17 cellular contexts compared by ENCODE assay signal in the genomic region with DNA sequence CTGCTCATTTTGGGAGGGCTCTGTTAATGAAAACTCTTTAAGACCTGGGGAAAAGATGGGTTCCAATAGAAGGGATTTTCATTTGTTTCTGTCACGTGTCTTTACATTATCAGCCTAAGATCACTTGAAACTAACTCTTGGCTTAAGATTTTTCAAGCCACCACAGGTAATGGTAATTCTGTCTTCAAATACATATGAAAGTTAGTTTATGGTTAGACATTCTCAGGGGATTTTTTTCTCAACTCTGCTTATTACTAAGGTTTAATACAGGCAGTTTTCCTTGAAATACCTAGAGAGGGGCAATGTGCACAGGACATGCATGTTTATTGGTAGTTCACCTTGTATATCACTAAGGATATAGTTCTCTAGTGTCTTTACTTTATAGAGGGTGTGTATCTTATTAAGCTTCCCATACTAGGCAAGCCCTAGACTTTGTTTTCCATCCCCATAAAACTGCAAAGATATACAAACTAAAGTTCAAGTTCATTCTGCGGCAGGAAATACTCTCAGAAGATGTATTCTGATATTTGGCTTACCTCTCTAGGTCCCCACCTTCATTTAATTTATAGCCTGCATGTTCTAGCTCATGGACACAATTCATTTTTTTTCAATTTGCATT. TPM values are rescaled to one million over a fixed set of nuclear protein-coding genes. Genes with fewer than 3 reads are reported as not detected.
DNase-seq lines count a peak whose midpoint lies in the region; ATAC-seq, FAIRE-seq and TF ChIP-seq lines count a peak whose summit lies in the region.
"Had no signal": no experiment of that assay in that cellular context is flagged by ENCODE, and none has a peak within 500 bp of the region (broad histone marks: within the 10 kb centered on the region; RNA-seq: fewer than 3 reads in every experiment).

No MANE protein-coding gene starts in this region.

- TF ChIP-seq CTCF in DOHH2 (IDR thresholded peaks at IDR 0.05; ENCODE audit: low read depth, low read length, poor library complexity, severe bottlenecking) (no peak), nephron (IDR thresholded peaks at IDR 0.05; ENCODE audit: unreplicated experiment in 3 of 3) (no peak), prostate gland (IDR thresholded peaks at IDR 0.05) (no peak), esophagus squamous epithelium (IDR thresholded peaks at IDR 0.05) (no peak)

- DNase-seq in prostate gland (ENCODE audit: low spot score) (no peak), HCEC 1CT (no peak), esophagus squamous epithelium (lab: John Stamatoyannopoulos, UW) (no peak)
- no peak for DNase-seq in activated naive CD4-positive, alpha-beta T cell treated with anti-CD3 and anti-CD28 coated beads, Interleukin-2, amount 50 U/mL, for 72 hours (ENCODE audit: low spot score in 2 of 2)
- DNase-seq: Caco-2, NCI-H1092 treated with DMSO at 0.1 percent for 48 hours, NCI-H1694 treated with DMSO at 0.1 percent for 48 hours, PC-9, T-cell had no signal

- H3K27ac ChIP-seq in DOHH2 (ENCODE audit: low read depth, low read length) = no peak overlapping the region
- no peak overlapping the region for H3K27ac ChIP-seq in prostate gland
- no peak overlapping the region for H3K27ac ChIP-seq in esophagus squamous epithelium
- H3K27ac ChIP-seq: PC-9, SK-N-MC had no signal

- H3K9me3 ChIP-seq in DOHH2 (ENCODE audit: control insufficient read depth, insufficient read depth, low read length) = no peaks in the 10 kb centered on the region
- H3K9me3 ChIP-seq in prostate gland = no peaks in the 10 kb centered on the region
- H3K9me3 ChIP-seq in esophagus squamous epithelium = no peaks in the 10 kb centered on the region
- H3K9me3 ChIP-seq: Caco-2 had no signal

- intact Hi-C loops in prostate gland (cut with DNase I) = no loop called here
- intact Hi-C loops in esophagus squamous epithelium (cut with DNase I) = no loop called here

- H3K4me1 ChIP-seq in DOHH2 (ENCODE audit: control insufficient read depth, low read length) (peaks cover 51% of the 10 kb centered on the region), prostate gland (replicated peaks) (no peaks in the 10 kb centered on the region), esophagus squamous epithelium (peaks cover 0 to 18% (median 3%) of the 10 kb centered on the region in 3 donors)

- H3K27me3 Mint-ChIP-seq in nephron (ENCODE audit: low read depth) = no peaks in the 10 kb centered on the region

- H3K4me2 ChIP-seq in DOHH2 (ENCODE audit: low read length) = peak overlapping the region; percentile 25
- H3K4me2 ChIP-seq: PC-9 had no signal

- ATAC-seq in GM21390 (IDR thresholded peaks at IDR 0.05; ENCODE audit: unreplicated experiment) = peak; percentile 62
- no peak for ATAC-seq in activated naive CD4-positive, alpha-beta T cell treated with anti-CD3 and anti-CD28 coated beads, Interleukin-2, amount 50 U/mL, for 72 hours
- ATAC-seq: GM12878, T-cell had no signal

- 67% methylated on average over 2 of the region's 2 CpGs for WGBS in prostate gland
- 95 to 100% methylated on average over 2 of the region's 2 CpGs for WGBS in esophagus squamous epithelium, 2 donors

- H3K4me3 ChIP-seq in DOHH2 (ENCODE audit: low read length) (no peak overlapping the region), prostate gland (no peak overlapping the region), esophagus squamous epithelium (no peak overlapping the region)
- H3K4me3 ChIP-seq: GM12878, PC-9, SK-N-MC had no signal

- H3K4me3 Mint-ChIP-seq in nephron = no peak overlapping the region

- H3K27ac Mint-ChIP-seq in nephron = peak overlapping the region in 2 of 3 experiments; percentile 6 to 51
- H3K27ac Mint-ChIP-seq in activated naive CD4-positive, alpha-beta T cell treated with anti-CD3 and anti-CD28 coated beads, Interleukin-2, amount 50 U/mL, for 72 hours = no peak overlapping the region

- H3K27me3 ChIP-seq in DOHH2 (ENCODE audit: control insufficient read depth, low read length) (no peaks in the 10 kb centered on the region), prostate gland (replicated peaks; ENCODE audit: insufficient read depth) (no peaks in the 10 kb centered on the region), esophagus squamous epithelium (no peaks in the 10 kb centered on the region)

- H3K9me2 ChIP-seq in DOHH2 (replicated peaks; ENCODE audit: control insufficient read depth, low read length) = no peaks in the 10 kb centered on the region

- peaks cover 8% of the 10 kb centered on the region for H3K4me1 Mint-ChIP-seq in nephron

- no peaks in the 10 kb centered on the region for H3K36me3 Mint-ChIP-seq in nephron (ENCODE audit: low read depth)
- no peaks in the 10 kb centered on the region for H3K36me3 Mint-ChIP-seq in activated naive CD4-positive, alpha-beta T cell treated with anti-CD3 and anti-CD28 coated beads, Interleukin-2, amount 50 U/mL, for 72 hours
- H3K36me3 Mint-ChIP-seq: T-cell had no signal

- H3K9me3 Mint-ChIP-seq in nephron = no peaks in the 10 kb centered on the region
- no peaks in the 10 kb centered on the region for H3K9me3 Mint-ChIP-seq in activated naive CD4-positive, alpha-beta T cell treated with anti-CD3 and anti-CD28 coated beads, Interleukin-2, amount 50 U/mL, for 72 hours
- H3K9me3 Mint-ChIP-seq: T-cell had no signal

- H4K20me1 ChIP-seq in DOHH2 (ENCODE audit: control insufficient read depth, insufficient read depth, low read depth, low read length) = no peaks in the 10 kb centered on the region

- no peaks in the 10 kb centered on the region for H3K79me2 ChIP-seq in DOHH2 (ENCODE audit: control insufficient read depth, low read length)

- H3F3A ChIP-seq in DOHH2 (ENCODE audit: control insufficient read depth, insufficient read depth) = no peaks in the 10 kb centered on the region

- FAIRE-seq in colon (lab: Jason Lieb, UNC) = peak; percentile 91

- H3K36me3 ChIP-seq in DOHH2 (ENCODE audit: control insufficient read depth, low read length) (no peaks in the 10 kb centered on the region), prostate gland (no peaks in the 10 kb centered on the region), esophagus squamous epithelium (no peaks in the 10 kb centered on the region)

- TF ChIP-seq POLR2A in prostate gland (IDR thresholded peaks at IDR 0.05) (no peak), esophagus squamous epithelium (IDR thresholded peaks at IDR 0.05) (no peak)

RNA-seq across cellular contexts. Expression of gene MYOZ2, which starts 38.2 kb away (rescaled TPM):
- total RNA-seq in prostate gland (1 to 10 TPM; 2.1 to 5.5 TPM), esophagus squamous epithelium (not detected)
- not detected for total RNA-seq in activated naive CD4-positive, alpha-beta T cell treated with anti-CD3 and anti-CD28 coated beads, Interleukin-2, amount 50 U/mL, for 72 hours
- total RNA-seq: GM12878, H4, HT1080, PC-9, T-cell had no signal

Comparison
In these comparisons a context has a peak if more than half of its experiments do, and no peak if none do; other contexts are left out.
1. H3K27ac Mint-ChIP-seq: peak in nephron (2 of 3); none in activated naive CD4-positive, alpha-beta T cell treated with anti-CD3 and anti-CD28 coated beads, Interleukin-2, amount 50 U/mL, for 72 hours (0 of 2).